In genomic region chr7:131010714-131011436, GRCh38 we compare ENCODE assay signal across 8 cellular contexts.
DNase-seq lines count a peak whose midpoint lies in the region; ATAC-seq lines count a peak whose summit lies in the region.

No MANE protein-coding gene starts in this region.

- CTCF ChIA-PET in activated CD4-positive, alpha-beta memory T cell treated with anti-CD3 and anti-CD28 coated beads for 36 hours (lab: Charles Lee): interaction anchor here (0.6 to 3.8 kb wide), 5 partner anchors 23 to 114 kb away, joined by 3 to 20 read pairs (median 5); no protein-coding TSS in a partner anchor

- peak overlapping the region; percentile 66 for H3K4me3 Mint-ChIP-seq in activated CD4-positive, alpha-beta memory T cell treated with anti-CD3 and anti-CD28 coated beads for 36 hours

- H3K36me3 Mint-ChIP-seq in activated CD4-positive, alpha-beta memory T cell treated with anti-CD3 and anti-CD28 coated beads for 36 hours: peaks cover 12% of the 10 kb centered on the region

- peaks cover 91% of the 10 kb centered on the region for H3K4me1 Mint-ChIP-seq in activated CD4-positive, alpha-beta memory T cell treated with anti-CD3 and anti-CD28 coated beads for 36 hours (ENCODE audit: low read depth)

- peak overlapping the region; percentile 98 for H3K27ac Mint-ChIP-seq in activated CD4-positive, alpha-beta memory T cell treated with anti-CD3 and anti-CD28 coated beads for 36 hours

- H3K27me3 Mint-ChIP-seq in activated CD4-positive, alpha-beta memory T cell treated with anti-CD3 and anti-CD28 coated beads for 36 hours: no peaks in the 10 kb centered on the region

- peak; percentile 33 for DNase-seq in stimulated activated CD4-positive, alpha-beta T cell treated with anti-CD3 and anti-CD28 coated beads, Interleukin-15, amount 100 ng/mL, for 24 hours
- DNase-seq in stimulated activated CD4-positive, alpha-beta T cell treated with anti-CD3 and anti-CD28 coated beads, Interleukin-4, amount 100 ng/mL, for 1 hour: no peak
- DNase-seq in activated CD4-positive, alpha-beta memory T cell treated with anti-CD3 and anti-CD28 coated beads for 36 hours: peak; percentile 49
- DNase-seq in iris pigment epithelial cell (ENCODE audit: low read depth): peak; percentile 75
- DNase-seq in NCI-H187 treated with DMSO at 0.1 percent for 48 hours (lab: John Stamatoyannopoulos, UW): no peak
- no peak for DNase-seq in NCI-H524 treated with DMSO at 0.1 percent for 48 hours (lab: John Stamatoyannopoulos, UW)

- intact Hi-C loops in activated CD4-positive, alpha-beta memory T cell treated with anti-CD3 and anti-CD28 coated beads for 36 hours (cut with micrococcal nuclease): loop anchor here (1.0 to 2.0 kb wide), 4 partner anchors 15 to 98 kb away; no protein-coding TSS in a partner anchor

- POLR2A ChIA-PET in activated CD4-positive, alpha-beta memory T cell treated with anti-CD3 and anti-CD28 coated beads for 36 hours (lab: Charles Lee): interaction anchor here (0.9 to 5.0 kb wide), 12 partner anchors 10 to 59 kb away, joined by 3 to 97 read pairs (median 23); no protein-coding TSS in a partner anchor

- H3K9me3 Mint-ChIP-seq in activated CD4-positive, alpha-beta memory T cell treated with anti-CD3 and anti-CD28 coated beads for 36 hours: no peaks in the 10 kb centered on the region

- ATAC-seq in GM18519 (IDR thresholded peaks at IDR 0.05; ENCODE audit: low FRiP score, unreplicated experiment) (no peak), GM21576 (IDR thresholded peaks at IDR 0.05; ENCODE audit: unreplicated experiment) (no peak)

Comparison
In these comparisons a context has a peak if more than half of its experiments do, and no peak if none do; other contexts are left out.
1. DNase-seq: peak in stimulated activated CD4-positive, alpha-beta T cell treated with anti-CD3 and anti-CD28 coated beads, Interleukin-15, amount 100 ng/mL, for 24 hours (single experiment), activated CD4-positive, alpha-beta memory T cell treated with anti-CD3 and anti-CD28 coated beads for 36 hours (single experiment) and iris pigment epithelial cell (single experiment); none in stimulated activated CD4-positive, alpha-beta T cell treated with anti-CD3 and anti-CD28 coated beads, Interleukin-4, amount 100 ng/mL, for 1 hour (single experiment), NCI-H187 treated with DMSO at 0.1 percent for 48 hours (single experiment) and NCI-H524 treated with DMSO at 0.1 percent for 48 hours (single experiment).